ENCODE assay signal across 23 cellular contexts in the genomic region with DNA sequence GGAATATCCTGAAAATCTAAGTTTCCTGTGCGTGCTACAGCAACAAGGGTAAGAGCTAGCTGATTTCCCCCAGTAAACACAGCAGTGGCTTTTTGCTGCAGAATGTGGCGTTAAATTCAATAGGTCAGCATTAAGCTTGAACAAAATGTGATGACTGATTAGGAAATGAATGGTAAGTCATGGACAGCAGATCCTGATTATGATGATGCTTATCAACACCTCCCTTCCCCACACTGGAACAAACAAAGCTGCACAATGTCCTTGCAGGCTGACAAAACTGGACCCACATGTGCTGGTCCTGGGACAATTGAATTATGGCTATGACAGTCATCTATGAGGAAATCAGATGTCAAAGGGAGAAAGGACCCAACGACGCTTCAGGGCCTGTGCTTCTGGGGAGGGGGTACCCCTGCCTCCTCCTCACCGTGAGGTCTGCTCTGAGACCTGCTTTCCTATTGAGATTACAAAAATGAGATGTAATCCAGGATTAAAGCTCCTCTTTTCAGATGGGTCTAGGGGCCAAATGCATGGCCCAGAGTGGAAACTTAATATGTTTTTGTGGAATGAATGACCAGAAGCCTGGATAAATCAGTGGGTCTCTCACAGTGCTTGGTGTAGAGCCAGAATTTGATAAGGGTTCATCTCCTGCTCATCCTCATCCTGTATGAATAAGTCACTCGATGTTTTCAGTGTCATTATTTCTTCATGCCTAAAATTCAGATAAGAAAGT.
"Had no signal": no experiment of that assay in that cellular context is flagged by ENCODE, and none has a peak within 500 bp of the region (broad histone marks: within the 10 kb centered on the region; RNA-seq: fewer than 3 reads in every experiment).

No MANE protein-coding gene starts in this region.

- ATAC-seq: gastrocnemius medialis; heart left ventricle; left cardiac atrium; left lung; naive thymus-derived CD8-positive, alpha-beta T cell; psoas muscle; right cardiac atrium; stimulated activated naive CD8-positive, alpha-beta T cell treated with anti-CD3 and anti-CD28 coated beads, Interleukin-15, amount 100 ng/mL, for 72 hours had no signal

- H3K9me3 ChIP-seq: colonic mucosa, gastrocnemius medialis, left lung, psoas muscle, suprapubic skin, transverse colon, vagina had no signal

- H3K27ac ChIP-seq: colonic mucosa, gastrocnemius medialis, heart left ventricle, hepatocyte, left lung, psoas muscle, skin epidermis, suprapubic skin, transverse colon, vagina had no signal

- H3K4me2 ChIP-seq: hepatocyte had no signal

- H3K36me3 ChIP-seq: colonic mucosa, gastrocnemius medialis, heart left ventricle, left lung, suprapubic skin, transverse colon, vagina had no signal

- H3K27me3 ChIP-seq: colonic mucosa, heart left ventricle, hepatocyte, left lung, suprapubic skin, transverse colon, vagina had no signal

- H3K4me1 ChIP-seq: colonic mucosa, gastrocnemius medialis had no signal

- FAIRE-seq: islet of Langerhans had no signal

- H3K79me2 ChIP-seq: hepatocyte had no signal

- H3K4me3 ChIP-seq: colonic mucosa, gastrocnemius medialis, heart left ventricle, hepatocyte, left lung, psoas muscle, skin epidermis, suprapubic skin, transverse colon, vagina had no signal

- DNase-seq: colonic mucosa; gastrocnemius medialis; heart left ventricle; left cardiac atrium; left lung; mammary epithelial cell; mesendoderm; naive thymus-derived CD8-positive, alpha-beta T cell; nephron progenitor cell; nucleus accumbens; posterior cingulate gyrus; psoas muscle; right cardiac atrium; stimulated activated CD4-positive, alpha-beta T cell treated with anti-CD3 and anti-CD28 coated beads, Interleukin-15, amount 100 ng/mL, for 24 hours; stimulated activated CD4-positive, alpha-beta T cell treated with anti-CD3 and anti-CD28 coated beads, Interleukin-2, amount 100 ng/mL, for 48 hours; stimulated activated naive CD4-positive, alpha-beta T cell; stimulated activated naive CD8-positive, alpha-beta T cell treated with anti-CD3 and anti-CD28 coated beads, Interleukin-15, amount 100 ng/mL, for 72 hours; transverse colon had no signal

- H2AFZ ChIP-seq: hepatocyte had no signal
